22 cellular contexts compared by ENCODE assay signal in genomic region chr2:67309281-67309680, GRCh38.
DNase-seq lines count a peak whose midpoint lies in the region; ATAC-seq, FAIRE-seq and TF ChIP-seq lines count a peak whose summit lies in the region.
"Had no signal": no experiment of that assay in that cellular context is flagged by ENCODE, and none has a peak within 500 bp of the region (broad histone marks: within the 10 kb centered on the region; RNA-seq: fewer than 3 reads in every experiment).

No MANE protein-coding gene starts in this region.

- intact Hi-C loops in thyroid gland (cut with DNase I): no loop called here

- WGBS in thyroid gland, 2 donors: 93 to 95% methylated on average over 1 of the region's 1 CpG

- no peak for ATAC-seq in HG02981 (IDR thresholded peaks at IDR 0.05; ENCODE audit: unreplicated experiment)
- ATAC-seq: HCT116; naive thymus-derived CD8-positive, alpha-beta T cell had no signal

- H3K9me1 ChIP-seq in keratinocyte (ENCODE audit: control insufficient read depth, extremely low read depth, insufficient read depth, low read length): no peaks in the 10 kb centered on the region

- peaks cover 5% of the 10 kb centered on the region for H3K36me3 Mint-ChIP-seq in mesothelial cell of epicardium
- H3K36me3 Mint-ChIP-seq: naive thymus-derived CD8-positive, alpha-beta T cell had no signal

- no peaks in the 10 kb centered on the region for H3K79me2 ChIP-seq in keratinocyte (ENCODE audit: control insufficient read depth, insufficient read depth, low read length)
- H3K79me2 ChIP-seq: parathyroid adenoma had no signal

- H3K4me3 Mint-ChIP-seq in mesothelial cell of epicardium: no peak overlapping the region
- H3K4me3 Mint-ChIP-seq: naive thymus-derived CD8-positive, alpha-beta T cell had no signal

- H3K4me2 ChIP-seq in keratinocyte (ENCODE audit: control insufficient read depth, extremely low read depth, insufficient read depth, low read depth, low read length): no peak overlapping the region

- no peak for TF ChIP-seq POLR2A in thyroid gland (IDR thresholded peaks at IDR 0.05)

- FAIRE-seq in keratinocyte (lab: Jason Lieb, UNC): no peak
- FAIRE-seq: A204.1, GM12892, TTC549 had no signal

- H3K27ac ChIP-seq in keratinocyte (ENCODE audit: control insufficient read depth, insufficient read depth, low read length) (no peak overlapping the region), thyroid gland (no peak overlapping the region)
- H3K27ac ChIP-seq: HL-60, parathyroid adenoma had no signal

- H3K9me3 Mint-ChIP-seq in mesothelial cell of epicardium: peaks cover 9% of the 10 kb centered on the region

- peak overlapping the region; percentile 10 for H2AFZ ChIP-seq in keratinocyte (ENCODE audit: control insufficient read depth, low read length)
- H2AFZ ChIP-seq: parathyroid adenoma had no signal

- DNase-seq in NCI-H510A treated with DMSO at 0.1 percent for 48 hours (lab: John Stamatoyannopoulos, UW) (peak; percentile 9), NCI-H510A (lab: John Stamatoyannopoulos, UW) (no peak), amniotic epithelial cell (ENCODE audit: low read depth) (peak; percentile 42), keratinocyte (ENCODE audit: low read depth, low spot score) (no peak), hepatic stellate cell (ENCODE audit: low spot score) (no peak), mesothelial cell of epicardium (ENCODE audit: low spot score in 2 of 2, unreplicated experiment in 2 of 2) (no peak), thyroid gland (no peak)
- DNase-seq: activated CD4-positive, alpha-beta T cell treated with anti-CD3 and anti-CD28 coated beads for 48 hours; C1 segment of cervical spinal cord; dermis blood vessel endothelial cell; KBM-7; naive thymus-derived CD8-positive, alpha-beta T cell; NCI-H187 treated with DMSO at 0.1 percent for 48 hours; stimulated activated CD4-positive, alpha-beta T cell treated with anti-CD3 and anti-CD28 coated beads, Interleukin-2, amount 100 ng/mL, for 48 hours; SW 1271 had no signal

- H3K27ac Mint-ChIP-seq in mesothelial cell of epicardium: no peak overlapping the region
- H3K27ac Mint-ChIP-seq: naive thymus-derived CD8-positive, alpha-beta T cell had no signal

- H3K36me3 ChIP-seq in keratinocyte (ENCODE audit: control insufficient read depth in 2 of 2, extremely low read depth in 1 of 2, insufficient read depth in 2 of 2, low read length in 2 of 2) (no peaks in the 10 kb centered on the region), thyroid gland (no peaks in the 10 kb centered on the region)

- no peaks in the 10 kb centered on the region for H3K27me3 Mint-ChIP-seq in mesothelial cell of epicardium (ENCODE audit: low read depth)

- peaks cover 30% of the 10 kb centered on the region for H3K4me1 Mint-ChIP-seq in mesothelial cell of epicardium
- H3K4me1 Mint-ChIP-seq: naive thymus-derived CD8-positive, alpha-beta T cell had no signal

- H3K9me3 ChIP-seq in keratinocyte (ENCODE audit: control insufficient read depth, low read depth, low read length) (no peaks in the 10 kb centered on the region), thyroid gland (no peaks in the 10 kb centered on the region)

- H3K27me3 ChIP-seq in keratinocyte (ENCODE audit: control insufficient read depth, extremely low read depth, insufficient read depth, low read length): no peaks in the 10 kb centered on the region
- H3K27me3 ChIP-seq in thyroid gland: no peaks in the 10 kb centered on the region

- dilution Hi-C loops in keratinocyte (cut with MboI; ENCODE audit: extremely low pct_ligation_motif_present, low sequenced_read_pairs): no loop called here

- H3K4me1 ChIP-seq in keratinocyte (ENCODE audit: control insufficient read depth, extremely low read depth, insufficient read depth, low read length) (peaks cover 8% of the 10 kb centered on the region), thyroid gland (no peaks in the 10 kb centered on the region)
- H3K4me1 ChIP-seq: parathyroid adenoma had no signal

- H3K4me3 ChIP-seq in keratinocyte (ENCODE audit: control insufficient read depth in 2 of 3, extremely low read depth in 1 of 3, insufficient read depth in 2 of 3, low read depth in 1 of 3, low read length in 3 of 3) (no peak overlapping the region), thyroid gland (replicated peaks in 1 of 3) (no peak overlapping the region)

- no peak for TF ChIP-seq CTCF in keratinocyte (optimal IDR thresholded peaks at IDR 0.05 in 1 of 3, IDR thresholded peaks at IDR 0.05 in 1 of 3, conservative IDR thresholded peaks at IDR 0.05 in 1 of 3; ENCODE audit: extremely low read depth in 1 of 3, insufficient read depth in 2 of 3, low read length in 3 of 3)
- TF ChIP-seq CTCF in mesothelial cell of epicardium (IDR thresholded peaks at IDR 0.05; ENCODE audit: unreplicated experiment): no peak
- no peak for TF ChIP-seq CTCF in thyroid gland (IDR thresholded peaks at IDR 0.05)

- H4K20me1 ChIP-seq in keratinocyte (ENCODE audit: control insufficient read depth, extremely low read depth, insufficient read depth, low read length): no peaks in the 10 kb centered on the region

- H3K9ac ChIP-seq in keratinocyte (ENCODE audit: control insufficient read depth, extremely low read depth, insufficient read depth, low read length): no peak overlapping the region
- H3K9ac ChIP-seq: parathyroid adenoma had no signal

Comparison
In these comparisons a context has a peak if more than half of its experiments do, and no peak if none do; other contexts are left out.
1. DNase-seq: peak in NCI-H510A treated with DMSO at 0.1 percent for 48 hours (single experiment) and amniotic epithelial cell (single experiment); none in NCI-H510A (single experiment), keratinocyte (single experiment), hepatic stellate cell (single experiment), mesothelial cell of epicardium (0 of 2) and thyroid gland (0 of 2).